Comparison of ENCODE assay signal across 1 cellular context in genomic region chr20:49435639-49436038, GRCh38.
TF ChIP-seq lines count a peak whose summit lies in the region.

No MANE protein-coding gene starts in this region.

TF ChIP-seq in H1, 55 proteins besides CTCF, POLR2A, EP300 and RAD21:
- no peak for TF ChIP-seq MAFK (IDR thresholded peaks at IDR 0.05; ENCODE audit: low read depth, low read length)
- no peak for TF ChIP-seq SRF (IDR thresholded peaks at IDR 0.05; ENCODE audit: low read depth, low read length)
- TF ChIP-seq CHD1 (IDR thresholded peaks at IDR 0.05; ENCODE audit: low read depth, low read length) = no peak
- no peak for TF ChIP-seq KDM4A (IDR thresholded peaks at IDR 0.05; ENCODE audit: low read depth, low read length, severe bottlenecking)
